ENCODE assay signal across 1 cellular context in the genomic region with DNA sequence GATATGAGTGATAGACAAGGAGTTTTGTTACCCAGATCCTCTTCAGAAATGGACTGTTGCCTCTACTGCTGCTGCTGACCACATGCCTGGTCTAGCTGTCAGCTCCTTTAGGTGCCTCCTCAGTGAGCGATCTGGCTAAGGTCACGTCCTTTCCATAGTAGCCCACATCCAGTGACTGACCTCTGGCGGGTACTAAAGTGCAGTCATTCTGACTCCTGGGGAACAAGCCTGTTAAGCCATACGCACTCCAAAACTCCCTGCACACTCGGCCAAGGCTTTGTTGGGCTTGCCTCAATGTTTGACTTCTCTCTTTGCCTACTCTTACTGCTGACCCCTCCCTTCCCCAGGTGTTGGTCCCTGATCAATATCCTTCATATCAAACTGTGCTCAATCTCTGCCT.
TF ChIP-seq lines count a peak whose summit lies in the region.

No MANE protein-coding gene starts in this region.

TF ChIP-seq in H1, 55 proteins besides CTCF, POLR2A, EP300 and RAD21 (continued from another document):
- TF ChIP-seq RNF2 (IDR thresholded peaks at IDR 0.05; ENCODE audit: borderline replicate concordance, low read depth, low read length, missing control alignments, poor library complexity, severe bottlenecking) (no peak), BRCA1 (IDR thresholded peaks at IDR 0.05; ENCODE audit: low read depth, low read length) (no peak), NRF1 (IDR thresholded peaks at IDR 0.05; ENCODE audit: low read depth, low read length) (no peak), ZNF274 (IDR thresholded peaks at IDR 0.05; ENCODE audit: borderline replicate concordance, extremely low read depth, low read length) (no peak), KDM1A (IDR thresholded peaks at IDR 0.05; ENCODE audit: borderline replicate concordance, low read length) (no peak)
